ENCODE assay signal across 13 cellular contexts in genomic region chr20:32235331-32236047, GRCh38. TPM values are rescaled to one million over a fixed set of nuclear protein-coding genes. Genes with fewer than 3 reads are reported as not detected.
DNase-seq lines count a peak whose midpoint lies in the region; ATAC-seq and TF ChIP-seq lines count a peak whose summit lies in the region.
"Had no signal": no experiment of that assay in that cellular context is flagged by ENCODE, and none has a peak within 500 bp of the region (broad histone marks: within the 10 kb centered on the region; RNA-seq: fewer than 3 reads in every experiment).

No MANE protein-coding gene starts in this region.

- H3K9me3 ChIP-seq in breast epithelium: no peaks in the 10 kb centered on the region
- no peaks in the 10 kb centered on the region for H3K9me3 ChIP-seq in mucosa of rectum (ENCODE audit: control insufficient read depth in 2 of 2, low read length in 2 of 2)
- H3K9me3 ChIP-seq in osteoblast (ENCODE audit: low read depth, low read length): no peaks in the 10 kb centered on the region

- H3K27me3 ChIP-seq in breast epithelium (no peaks in the 10 kb centered on the region), mucosa of rectum (ENCODE audit: control insufficient read depth in 2 of 2, insufficient read depth in 2 of 2, low read length in 2 of 2) (no peaks in the 10 kb centered on the region), osteoblast (ENCODE audit: insufficient read depth, low read length) (no peaks in the 10 kb centered on the region)

- intact Hi-C loops in breast epithelium (cut with DNase I; ENCODE audit: low total_unique reads) (no loop called here), lower leg skin (cut with DNase I; ENCODE audit: low total_unique reads) (no loop called here)

- peak overlapping the region in 1 of 2 donors; percentile 30 for H3K9ac ChIP-seq in mucosa of rectum (ENCODE audit: low read depth in 1 of 2, low read length in 2 of 2)

- H3K4me3 ChIP-seq in breast epithelium: no peak overlapping the region
- no peak overlapping the region for H3K4me3 ChIP-seq in mucosa of rectum (ENCODE audit: low read length in 2 of 2)
- H3K4me3 ChIP-seq in lower leg skin (ENCODE audit: low read depth, poor library complexity, severe bottlenecking): no peak overlapping the region
- H3K4me3 ChIP-seq in osteoblast (ENCODE audit: insufficient read depth, low read length): no peak overlapping the region

- no peaks in the 10 kb centered on the region for H3K36me3 ChIP-seq in breast epithelium
- H3K36me3 ChIP-seq in mucosa of rectum (ENCODE audit: control insufficient read depth in 2 of 2, insufficient read depth in 2 of 2, low read length in 2 of 2): peaks cover 41 to 46% of the 10 kb centered on the region in 2 donors
- H3K36me3 ChIP-seq in osteoblast (ENCODE audit: insufficient read depth, low read length): peaks cover 52% of the 10 kb centered on the region

- H3K4me2 ChIP-seq in osteoblast (ENCODE audit: insufficient read depth, low read length): no peak overlapping the region

- H4K20me1 ChIP-seq in osteoblast (ENCODE audit: insufficient read depth, low read length): no peaks in the 10 kb centered on the region

- H3K4me3 Mint-ChIP-seq in stimulated activated naive CD8-positive, alpha-beta T cell treated with anti-CD3 and anti-CD28 coated beads, Interleukin-15, Interleukin-2, amounts not matched to agents 100 ng/mL and 50 ng/mL, for 24 hours: no peak overlapping the region

- H3K27ac Mint-ChIP-seq in stimulated activated naive CD8-positive, alpha-beta T cell treated with anti-CD3 and anti-CD28 coated beads, Interleukin-15, Interleukin-2, amounts not matched to agents 100 ng/mL and 50 ng/mL, for 24 hours: peak overlapping the region; percentile 62

- TF ChIP-seq POLR2A in breast epithelium (IDR thresholded peaks at IDR 0.05): no peak
- TF ChIP-seq POLR2A in lower leg skin (IDR thresholded peaks at IDR 0.05): no peak

- TF ChIP-seq CTCF in breast epithelium (IDR thresholded peaks at IDR 0.05) (no peak), lower leg skin (IDR thresholded peaks at IDR 0.05) (no peak), osteoblast (IDR thresholded peaks at IDR 0.05; ENCODE audit: extremely low read depth, low read depth, low read length) (no peak)

- peak overlapping the region; percentile 48 to 54 for H3K27ac ChIP-seq in breast epithelium
- H3K27ac ChIP-seq in mucosa of rectum (ENCODE audit: low read depth in 2 of 2, low read length in 2 of 2): peak overlapping the region; percentile 73 to 80
- no peak overlapping the region for H3K27ac ChIP-seq in osteoblast (ENCODE audit: low read depth, low read length)

- DNase-seq in stimulated activated naive CD8-positive, alpha-beta T cell treated with anti-CD3 and anti-CD28 coated beads, Interleukin-15, Interleukin-2, amounts not matched to agents 100 U/mL and 50 U/mL, for 24 hours: no peak
- DNase-seq in breast epithelium (ENCODE audit: low spot score in 2 of 2) (no peak), lower leg skin (ENCODE audit: low spot score in 2 of 2) (no peak), HPDE6-E6E7 (ENCODE audit: extremely low spot score) (no peak), osteoblast (ENCODE audit: insufficient read length, low spot score, missing footprints) (no peak)
- DNase-seq: activated CD4-positive, CD25-positive, alpha-beta regulatory T cell; activated CD8-positive, alpha-beta memory T cell treated with anti-CD3 and anti-CD28 coated beads, Interleukin-2, amount 50 U/mL, for 48 hours; amygdala; NCI-H1092 treated with DMSO at 0.1 percent for 48 hours; stimulated activated naive CD4-positive, alpha-beta T cell treated with Interleukin-2 at 50 U/mL for 16 hours had no signal

- no peak for ATAC-seq in stimulated activated naive CD8-positive, alpha-beta T cell treated with anti-CD3 and anti-CD28 coated beads, Interleukin-15, Interleukin-2, amounts not matched to agents 100 U/mL and 50 U/mL, for 24 hours
- ATAC-seq in HG03571 (IDR thresholded peaks at IDR 0.05; ENCODE audit: unreplicated experiment): no peak

- H3K36me3 Mint-ChIP-seq in stimulated activated naive CD8-positive, alpha-beta T cell treated with anti-CD3 and anti-CD28 coated beads, Interleukin-15, Interleukin-2, amounts not matched to agents 100 ng/mL and 50 ng/mL, for 24 hours (ENCODE audit: low read depth): peaks cover 69% of the 10 kb centered on the region

- no peaks in the 10 kb centered on the region for H3K9me3 Mint-ChIP-seq in stimulated activated naive CD8-positive, alpha-beta T cell treated with anti-CD3 and anti-CD28 coated beads, Interleukin-15, Interleukin-2, amounts not matched to agents 100 ng/mL and 50 ng/mL, for 24 hours

- H3K4me1 ChIP-seq in breast epithelium (no peaks in the 10 kb centered on the region), mucosa of rectum (ENCODE audit: control insufficient read depth in 2 of 2, insufficient read depth in 2 of 2, low read length in 2 of 2) (peaks cover 21 to 27% of the 10 kb centered on the region in 2 donors), osteoblast (ENCODE audit: insufficient read depth, low read length) (peaks cover 6% of the 10 kb centered on the region)

- 55 to 56% methylated on average over 6 of the region's 6 CpGs for WGBS in lower leg skin, 2 donors

- H3K79me2 ChIP-seq in osteoblast (ENCODE audit: insufficient read depth, low read length): no peaks in the 10 kb centered on the region

- no peaks in the 10 kb centered on the region for H3K27me3 Mint-ChIP-seq in stimulated activated naive CD8-positive, alpha-beta T cell treated with anti-CD3 and anti-CD28 coated beads, Interleukin-15, Interleukin-2, amounts not matched to agents 100 ng/mL and 50 ng/mL, for 24 hours

- H2AFZ ChIP-seq in osteoblast (ENCODE audit: low read length): no peak overlapping the region

- peaks cover 59% of the 10 kb centered on the region for H3K4me1 Mint-ChIP-seq in stimulated activated naive CD8-positive, alpha-beta T cell treated with anti-CD3 and anti-CD28 coated beads, Interleukin-15, Interleukin-2, amounts not matched to agents 100 ng/mL and 50 ng/mL, for 24 hours (ENCODE audit: low read depth)

RNA-seq across cellular contexts. Expression of gene POFUT1, which starts 27.8 kb away (rescaled TPM):
- total RNA-seq in breast epithelium: 10 to 100 TPM; 29.5 to 38.7 (median 34.2) TPM
- 10 to 100 TPM; 15.6 to 29.7 (median 21.6) TPM for total RNA-seq in lower leg skin
- total RNA-seq in osteoblast: 40.9 and 43.0 TPM in 2 replicates

RNA-seq across cellular contexts. Expression of gene PLAGL2, which starts 27.9 kb away (rescaled TPM):
- total RNA-seq in breast epithelium: 1 to 10 TPM; 2.9 to 7.6 (median 4.3) TPM
- 10 to 100 TPM; 10.5 to 12.1 (median 11.7) TPM for total RNA-seq in lower leg skin
- total RNA-seq in osteoblast: 2.5 and 2.7 TPM in 2 replicates

RNA-seq across cellular contexts. Expression of gene KIF3B, which starts 42.0 kb away (rescaled TPM):
- total RNA-seq in breast epithelium (10 to 100 TPM; 23.7 to 28.6 (median 24.6) TPM), lower leg skin (10 to 100 TPM in 3 of 4 donors, 1 to 10 TPM in 1; 9.7 to 17.8 (median 13.1) TPM), osteoblast (37.4 and 39.4 TPM in 2 replicates)
